In the genomic region with DNA sequence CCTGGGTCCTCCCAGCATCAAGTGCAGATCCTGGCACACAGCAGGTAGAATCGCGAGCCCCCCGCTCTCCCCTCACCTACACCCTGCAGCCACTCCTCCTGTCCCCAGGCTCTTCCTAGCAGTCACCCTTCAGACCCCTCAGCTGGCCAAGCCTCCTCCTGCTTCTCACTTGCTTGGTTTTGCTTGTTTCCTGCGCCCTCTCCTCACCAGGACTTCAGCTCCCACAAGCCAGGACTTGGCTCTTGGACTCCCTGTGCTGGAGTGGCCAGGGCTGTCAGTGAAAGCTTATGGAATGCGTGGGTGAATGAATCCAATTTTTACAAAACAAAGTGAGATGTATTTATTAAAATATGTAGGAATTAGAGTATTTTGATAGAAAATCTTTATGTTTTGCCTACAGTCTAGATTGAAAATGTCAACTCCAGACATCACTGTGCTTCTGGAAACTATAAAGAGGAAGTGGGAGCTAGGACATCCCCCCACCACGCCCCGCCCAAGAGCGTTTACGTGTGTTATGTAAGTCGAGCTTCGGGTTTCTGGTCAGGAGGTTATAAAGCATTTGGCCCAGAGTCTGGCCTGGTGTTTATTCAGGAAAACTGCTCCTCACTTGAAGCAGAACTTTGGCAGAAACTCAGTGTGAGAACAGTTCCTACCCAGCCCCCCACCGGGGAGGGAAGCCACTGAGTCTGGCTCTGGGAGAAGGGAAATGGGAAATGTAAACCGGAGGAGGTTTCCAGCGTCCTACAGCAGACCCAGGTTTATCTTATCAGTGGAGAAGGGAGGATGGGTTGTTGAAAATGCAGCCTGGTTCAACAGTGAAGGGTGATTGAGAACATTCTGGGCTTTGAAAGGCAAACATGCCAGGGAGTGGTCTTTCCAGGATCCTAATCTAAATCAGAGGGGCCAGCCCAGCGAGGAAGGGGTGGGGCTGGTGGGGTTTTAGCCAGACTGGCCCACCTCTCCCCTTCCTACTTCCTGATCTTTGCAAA, we compare ENCODE assay signal across 8 cellular contexts. TPM values are rescaled to one million over a fixed set of nuclear protein-coding genes. Genes with fewer than 3 reads are reported as not detected.
DNase-seq lines count a peak whose midpoint lies in the region; ATAC-seq and TF ChIP-seq lines count a peak whose summit lies in the region.

No MANE protein-coding gene starts in this region.

- peak; percentile 58 for DNase-seq in AG08396 (ENCODE audit: low spot score)
- peak; percentile 93 for DNase-seq in IMR-90
- peak; percentile 75 for DNase-seq in activated B cell treated with CpG ODN at 0.5 μM for 24 hours
- DNase-seq in cardiac muscle cell (ENCODE audit: low read depth in 1 of 2, low spot score in 1 of 2), result peak; percentile 53 to 98
- peak; percentile 74 for DNase-seq in putamen (ENCODE audit: low spot score)
- DNase-seq in effector memory CD4-positive, alpha-beta T cell, result no peak
- no peak for DNase-seq in NCI-H187 (lab: John Stamatoyannopoulos, UW)

- peak overlapping the region; percentile 24; the same call in 1 of the 2 replicates for H3K56ac ChIP-seq in IMR-90 (ENCODE audit: extremely low read depth, insufficient read depth, low read length)

- no TSS peak for BruUV-seq in IMR-90 (replicated peaks; lab: Mats Ljungman, UMichigan)

- peaks cover 27% of the 10 kb centered on the region for H3K9me1 ChIP-seq in IMR-90 (ENCODE audit: insufficient read depth, low read length)

- H3K4ac ChIP-seq in IMR-90 (ENCODE audit: low read depth, low read length), result peak overlapping the region; percentile 88

- peak overlapping the region; percentile 25 for H4K5ac ChIP-seq in IMR-90 (ENCODE audit: low read depth, low read length)

- peak overlapping the region; percentile 38 for H2AK9ac ChIP-seq in IMR-90 (replicated peaks; ENCODE audit: low read depth, low read length, poor library complexity)

- intact Hi-C loops in IMR-90 (cut with micrococcal nuclease) (no loop called here), activated B cell treated with CpG ODN at 0.5 μM for 24 hours (cut with micrococcal nuclease) (loop anchor here (1.0 to 2.0 kb wide), 3 partner anchors 9 to 38 kb away; a partner anchor contains a TSS)

- peak overlapping the region; percentile 71 for H2BK120ac ChIP-seq in IMR-90 (ENCODE audit: low read depth, low read length)

- H3K4me1 ChIP-seq in IMR-90 (ENCODE audit: control insufficient read depth, insufficient read depth, low read length), result peaks cover 26% of the 10 kb centered on the region
- H3K4me1 ChIP-seq in cardiac muscle cell (ENCODE audit: low read depth), result peaks cover 29% of the 10 kb centered on the region
- no peaks in the 10 kb centered on the region for H3K4me1 ChIP-seq in effector memory CD4-positive, alpha-beta T cell (ENCODE audit: control insufficient read depth, insufficient read depth, low read length, poor library complexity, severe bottlenecking)

- TF ChIP-seq POLR2A in IMR-90 (IDR thresholded peaks at IDR 0.05; ENCODE audit: low read depth, low read length), result no peak

- H3K27ac ChIP-seq in IMR-90 (ENCODE audit: insufficient read depth, low read length), result peak overlapping the region; percentile 83
- H3K27ac ChIP-seq in cardiac muscle cell, result peak overlapping the region; percentile 91
- H3K27ac ChIP-seq in effector memory CD4-positive, alpha-beta T cell (ENCODE audit: insufficient read depth, low read length, poor library complexity, severe bottlenecking), result no peak overlapping the region

- peaks cover 35% of the 10 kb centered on the region; the same call in 1 of the 2 replicates for H4K20me1 ChIP-seq in IMR-90 (ENCODE audit: insufficient read depth, low read length)

- peak overlapping the region; percentile 56 for H3K4me2 ChIP-seq in IMR-90 (ENCODE audit: low read depth, low read length)

- no peak overlapping the region for H3K4me3 ChIP-seq in IMR-90 (ENCODE audit: insufficient read depth, low read depth, low read length)
- no peak overlapping the region for H3K4me3 ChIP-seq in cardiac muscle cell
- H3K4me3 ChIP-seq in effector memory CD4-positive, alpha-beta T cell (ENCODE audit: insufficient read depth, low read depth, low read length, poor library complexity, severe bottlenecking), result no peak overlapping the region

- peaks cover 13 to 51% of the 10 kb centered on the region in 2 experiments for H3K79me1 ChIP-seq in IMR-90 (ENCODE audit: low read depth in 1 of 2, low read length in 2 of 2)

- peak overlapping the region; percentile 86 for H3K18ac ChIP-seq in IMR-90 (ENCODE audit: low read depth, low read length)

- H3K23ac ChIP-seq in IMR-90 (ENCODE audit: low read depth, low read length), result peak overlapping the region; percentile 77

- H3K27ac Mint-ChIP-seq in activated B cell treated with CpG ODN at 0.5 μM for 24 hours, result peak overlapping the region; percentile 99

- POLR2A ChIA-PET in IMR-90 (lab: Charles Lee; ENCODE audit: unreplicated experiment) (no interaction called here), activated B cell treated with CpG ODN at 0.5 μM for 24 hours (lab: Charles Lee) (interaction anchor here (0.7 to 3.3 kb wide), 10 partner anchors 10 to 90 kb away, joined by 3 to 73 read pairs (median 5); a partner anchor contains a TSS)

- H3K4me3 Mint-ChIP-seq in activated B cell treated with CpG ODN at 0.5 μM for 24 hours, result peak overlapping the region; percentile 82

- dilution Hi-C loops in IMR-90 (cut with HindIII; ENCODE audit: low sequenced_read_pairs, unreplicated experiment), result no loop called here

- H3K14ac ChIP-seq in IMR-90 (replicated peaks; ENCODE audit: low read depth, low read length), result peak overlapping the region; percentile 62

- peaks cover 4% of the 10 kb centered on the region for H3K36me3 Mint-ChIP-seq in activated B cell treated with CpG ODN at 0.5 μM for 24 hours (ENCODE audit: low read depth)

- H3K36me3 ChIP-seq in IMR-90 (ENCODE audit: control insufficient read depth, insufficient read depth, low read length) (peaks cover 21% of the 10 kb centered on the region), cardiac muscle cell (no peaks in the 10 kb centered on the region)
- H3K36me3 ChIP-seq in effector memory CD4-positive, alpha-beta T cell (ENCODE audit: control insufficient read depth, insufficient read depth, low read length), result no peaks in the 10 kb centered on the region

- H2BK20ac ChIP-seq in IMR-90 (ENCODE audit: low read depth, low read length), result peak overlapping the region; percentile 66

- H4K91ac ChIP-seq in IMR-90 (ENCODE audit: insufficient read depth, low read depth, low read length), result peak overlapping the region; percentile 86

- no peak for TF ChIP-seq RAD21 in IMR-90 (IDR thresholded peaks at IDR 0.05; ENCODE audit: low read length)

- peak overlapping the region; percentile 83 for H2AFZ ChIP-seq in IMR-90 (replicated peaks; ENCODE audit: low read length, poor library complexity)

- TF ChIP-seq CTCF in IMR-90 (conservative IDR thresholded peaks at IDR 0.05; ENCODE audit: low read depth, low read length) (no peak), activated B cell treated with CpG ODN at 0.5 μM for 24 hours (IDR thresholded peaks at IDR 0.05) (no peak), cardiac muscle cell (IDR thresholded peaks at IDR 0.05; ENCODE audit: low read depth, low read length) (no peak)

- H2AK5ac ChIP-seq in IMR-90 (ENCODE audit: low read depth, low read length), result peak overlapping the region; percentile 73

- H3K4me1 Mint-ChIP-seq in activated B cell treated with CpG ODN at 0.5 μM for 24 hours, result peaks cover 40% of the 10 kb centered on the region

- no peaks in the 10 kb centered on the region for H3K27me3 ChIP-seq in IMR-90 (ENCODE audit: control insufficient read depth, insufficient read depth, low read length)
- H3K27me3 ChIP-seq in cardiac muscle cell, result no peaks in the 10 kb centered on the region
- no peaks in the 10 kb centered on the region for H3K27me3 ChIP-seq in effector memory CD4-positive, alpha-beta T cell (replicated peaks; ENCODE audit: control insufficient read depth, insufficient read depth, low read length, poor library complexity, severe bottlenecking)

- peak; percentile 60 for ATAC-seq in GM19438 (IDR thresholded peaks at IDR 0.05; ENCODE audit: low read depth, unreplicated experiment)
- peak; percentile 74 for ATAC-seq in IMR-90 (ENCODE audit: low read depth)
- peak; percentile 96 for ATAC-seq in activated B cell treated with CpG ODN at 0.5 μM for 24 hours (ENCODE audit: low read depth)

- H3K9me3 ChIP-seq in IMR-90 (ENCODE audit: control insufficient read depth, insufficient read depth, low read length), result no peaks in the 10 kb centered on the region
- H3K9me3 ChIP-seq in cardiac muscle cell (ENCODE audit: low read depth), result no peaks in the 10 kb centered on the region
- H3K9me3 ChIP-seq in effector memory CD4-positive, alpha-beta T cell (ENCODE audit: control insufficient read depth, low read length), result no peaks in the 10 kb centered on the region

- H2BK15ac ChIP-seq in IMR-90 (ENCODE audit: low read depth, low read length), result peak overlapping the region; percentile 35; the same call in 1 of the 3 replicates

- H4K8ac ChIP-seq in IMR-90 (ENCODE audit: low read depth in 2 of 2, low read length in 2 of 2), result peak overlapping the region; percentile 14 to 61; a peak in 2 of 4 replicates

- no peaks in the 10 kb centered on the region for H3K9me3 Mint-ChIP-seq in activated B cell treated with CpG ODN at 0.5 μM for 24 hours

- CTCF ChIA-PET in IMR-90 (lab: Yijun Ruan, JAX), result no interaction called here
- CTCF ChIA-PET in activated B cell treated with CpG ODN at 0.5 μM for 24 hours (lab: Charles Lee), result interaction anchor here (0.6 to 2.3 kb wide), 6 partner anchors 9 to 476 kb away, joined by 3 to 12 read pairs (median 6); a partner anchor contains a TSS

- H3K9ac ChIP-seq in IMR-90 (ENCODE audit: low read depth, low read length), result peak overlapping the region; percentile 48

- in situ Hi-C loops in IMR-90 (cut with MboI; ENCODE audit: low sequenced_read_pairs), result no loop called here

- WGBS in IMR-90 (ENCODE audit: extremely low coverage in 2 of 2, insufficient read length in 1 of 2), 2 experiments, result no CpG with 5 or more reads among the region's 15 CpGs

- H2BK5ac ChIP-seq in IMR-90 (ENCODE audit: low read depth, low read length, poor library complexity, severe bottlenecking), result peak overlapping the region; percentile 58

- no peaks in the 10 kb centered on the region for H3K27me3 Mint-ChIP-seq in activated B cell treated with CpG ODN at 0.5 μM for 24 hours

TF ChIP-seq in IMR-90, 13 proteins besides CTCF, POLR2A, EP300 and RAD21:
- TF ChIP-seq FOS (IDR thresholded peaks at IDR 0.05; ENCODE audit: low read depth, low read length), result no peak
- no peak for TF ChIP-seq RFX5 (IDR thresholded peaks at IDR 0.05; ENCODE audit: low read depth, low read length)
- TF ChIP-seq MXI1 (IDR thresholded peaks at IDR 0.05; ENCODE audit: borderline replicate concordance, low read depth, low read length), result no peak
- peak; percentile 57; the same call in 1 of the 2 replicates for TF ChIP-seq MAZ (IDR thresholded peaks at IDR 0.05; ENCODE audit: borderline replicate concordance, low read depth, low read length)

RNA-seq across cellular contexts. Expression of a gene that starts 8.8 kb away (rescaled TPM):
- total RNA-seq in IMR-90 (2012; rRNA removed), result 12.5 and 16.0 TPM in 2 replicates
- 35.0 and 41.2 TPM in 2 replicates for polyA plus RNA-seq in IMR-90 (2012; rRNA removed)
- 37.5 and 51.0 TPM in 2 replicates for polyA plus RNA-seq in IMR-90 (2012; cell fraction: cytosol; rRNA removed)
- polyA plus RNA-seq in IMR-90 (2012; cell fraction: nucleus; rRNA removed; ENCODE audit: low replicate concordance), result 30.0 and 30.5 TPM in 2 replicates
- total RNA-seq in activated B cell treated with CpG ODN at 0.5 μM for 24 hours, result 36.0 and 37.4 TPM in 2 replicates
- total RNA-seq in cardiac muscle cell, result 99.2 and 130 TPM in 2 replicates
- polyA plus RNA-seq in cardiac muscle cell, result 164 and 212 TPM in 2 replicates

Comparison
In these comparisons a context has a peak if more than half of its experiments do, and no peak if none do; other contexts are left out.
1. DNase-seq: peak in AG08396 (single experiment), IMR-90 (single experiment), activated B cell treated with CpG ODN at 0.5 μM for 24 hours (single experiment), cardiac muscle cell (2 of 2) and putamen (single experiment); none in effector memory CD4-positive, alpha-beta T cell (0 of 3) and NCI-H187 (0 of 2).
2. Peak in every context shown above with its lines, with median percentiles within 50 percentile points of each other: ATAC-seq.